ENCODE assay signal across 11 cellular contexts in genomic region chr6:15260099-15260821, GRCh38. TPM values are rescaled to one million over a fixed set of nuclear protein-coding genes. Genes with fewer than 3 reads are reported as not detected.
A peak's percentile ranks its signal among the peaks of the same experiment; 100 is the strongest.
DNase-seq lines count a peak whose midpoint lies in the region; ATAC-seq and TF ChIP-seq lines count a peak whose summit lies in the region.
"Had no signal": no experiment of that assay in that cellular context is flagged by ENCODE, and none has a peak within 500 bp of the region (broad histone marks: within the 10 kb centered on the region; RNA-seq: fewer than 3 reads in every experiment).

No MANE protein-coding gene starts in this region.

- H3K4me1 ChIP-seq in SJCRH30 (peaks cover 75% of the 10 kb centered on the region), fibroblast of lung (ENCODE audit: control insufficient read depth, extremely low read depth, insufficient read depth, low read length) (peaks cover 17% of the 10 kb centered on the region), skeletal muscle tissue (ENCODE audit: control insufficient read depth in 3 of 3, insufficient read depth in 3 of 3, low read length in 3 of 3) (peaks cover 68 to 83% (median 73%) of the 10 kb centered on the region in 3 donors)

- H4K20me1 ChIP-seq in fibroblast of lung (ENCODE audit: control insufficient read depth, extremely low read depth, insufficient read depth, low read length), result peaks cover 2% of the 10 kb centered on the region

- no peak overlapping the region for H2AFZ ChIP-seq in fibroblast of lung (ENCODE audit: low read length)

- H3K9me3 ChIP-seq in SJCRH30 (replicated peaks) (no peaks in the 10 kb centered on the region), fibroblast of lung (ENCODE audit: control insufficient read depth, insufficient read depth, low read depth, low read length) (no peaks in the 10 kb centered on the region), skeletal muscle tissue (ENCODE audit: control insufficient read depth in 3 of 3, low read length in 3 of 3) (no peaks in the 10 kb centered on the region)
- H3K9me3 ChIP-seq: body of pancreas, heart left ventricle had no signal

- no peaks in the 10 kb centered on the region for H3K36me3 ChIP-seq in SJCRH30
- H3K36me3 ChIP-seq in fibroblast of lung (ENCODE audit: control insufficient read depth, insufficient read depth, low read length), result no peaks in the 10 kb centered on the region
- no peaks in the 10 kb centered on the region for H3K36me3 ChIP-seq in skeletal muscle tissue (ENCODE audit: control insufficient read depth in 3 of 3, insufficient read depth in 3 of 3, low read length in 3 of 3)
- H3K36me3 ChIP-seq: heart left ventricle had no signal

- H3K4me3 ChIP-seq in SJCRH30 (no peak overlapping the region), fibroblast of lung (replicated peaks in 1 of 4; ENCODE audit: control extremely low read depth in 1 of 4, insufficient read depth in 1 of 4, low read depth in 3 of 4, low read length in 4 of 4) (no peak overlapping the region), skeletal muscle tissue (ENCODE audit: low read length in 3 of 3) (no peak overlapping the region)
- H3K4me3 ChIP-seq: body of pancreas, heart left ventricle had no signal

- DNase-seq in DMS79 (lab: John Stamatoyannopoulos, UW), result peak; percentile 13
- DNase-seq in DMS79 treated with DMSO at 0.1 percent for 48 hours (lab: John Stamatoyannopoulos, UW), result no peak
- DNase-seq in SJCRH30, result peak in 1 of 2 experiments; percentile 60
- DNase-seq in fibroblast of lung (ENCODE audit: low read depth in 2 of 2), result peak; percentile 84 to 91
- DNase-seq: body of pancreas, heart left ventricle had no signal

- no peak overlapping the region for H3K4me2 ChIP-seq in fibroblast of lung (ENCODE audit: extremely low read depth, insufficient read depth, low read length)

- H3K79me2 ChIP-seq in fibroblast of lung (ENCODE audit: control insufficient read depth, insufficient read depth, low read length), result peaks cover 28% of the 10 kb centered on the region

- peak overlapping the region; percentile 70 for H3K27ac ChIP-seq in SJCRH30
- H3K27ac ChIP-seq in fibroblast of lung (ENCODE audit: insufficient read depth, low read length), result no peak overlapping the region
- H3K27ac ChIP-seq in skeletal muscle tissue (ENCODE audit: low read depth, low read length), result no peak overlapping the region
- H3K27ac ChIP-seq: 22Rv1, body of pancreas had no signal

- no peak overlapping the region for H3K9ac ChIP-seq in fibroblast of lung (ENCODE audit: insufficient read depth, low read length)
- H3K9ac ChIP-seq in skeletal muscle tissue (ENCODE audit: low read depth in 1 of 3, low read length in 3 of 3), result peak overlapping the region in 2 of 3 donors; percentile 14 to 26

- ATAC-seq in HG03469 (IDR thresholded peaks at IDR 0.05; ENCODE audit: unreplicated experiment) (no peak), HG03196 (IDR thresholded peaks at IDR 0.05; ENCODE audit: unreplicated experiment) (no peak), GM19395 (IDR thresholded peaks at IDR 0.05; ENCODE audit: unreplicated experiment) (no peak)
- ATAC-seq: body of pancreas, heart left ventricle had no signal

- no peaks in the 10 kb centered on the region for H3K27me3 ChIP-seq in SJCRH30
- H3K27me3 ChIP-seq in fibroblast of lung (ENCODE audit: control insufficient read depth, insufficient read depth, low read length), result no peaks in the 10 kb centered on the region
- H3K27me3 ChIP-seq in skeletal muscle tissue (ENCODE audit: control insufficient read depth in 3 of 3, insufficient read depth in 3 of 3, low read length in 3 of 3), result no peaks in the 10 kb centered on the region
- H3K27me3 ChIP-seq: body of pancreas, heart left ventricle had no signal

- TF ChIP-seq CTCF in fibroblast of lung (conservative IDR thresholded peaks at IDR 0.05 in 1 of 2, IDR thresholded peaks at IDR 0.05 in 1 of 2; ENCODE audit: low read depth in 1 of 2, low read length in 2 of 2), result no peak

RNA-seq across cellular contexts. Expression of gene JARID2, which starts 14.4 kb away (rescaled TPM):
- total RNA-seq in SJCRH30 (2014; rRNA removed; shearing (Covaris generic)), result 17.2 and 18.5 TPM in 2 replicates
- 3.9 and 5.0 TPM in 2 replicates for total RNA-seq in fibroblast of lung
- 5.6 and 8.2 TPM in 2 replicates for polyA plus RNA-seq in fibroblast of lung
- 4.5 and 7.0 TPM in 2 replicates for polyA plus RNA-seq in fibroblast of lung (2012)
- 5.5 and 5.6 TPM in 2 replicates for polyA minus RNA-seq in fibroblast of lung (ENCODE audit: low replicate concordance)
- total RNA-seq in skeletal muscle tissue, result 12.0 TPM
